Comparison of ENCODE assay signal across 17 cellular contexts in genomic region chr3:37295925-37296324, GRCh38. TPM values are rescaled to one million over a fixed set of nuclear protein-coding genes. Genes with fewer than 3 reads are reported as not detected.
DNase-seq lines count a peak whose midpoint lies in the region; ATAC-seq and TF ChIP-seq lines count a peak whose summit lies in the region.
"Had no signal": no experiment of that assay in that cellular context is flagged by ENCODE, and none has a peak within 500 bp of the region (broad histone marks: within the 10 kb centered on the region; RNA-seq: fewer than 3 reads in every experiment).

No MANE protein-coding gene starts in this region.

- H3K27ac ChIP-seq in vagina (no peak overlapping the region), spleen (no peak overlapping the region)
- H3K27ac ChIP-seq: epithelial cell of prostate, prostate gland, thyroid gland had no signal

- TF ChIP-seq POLR2A in vagina (IDR thresholded peaks at IDR 0.05) = no peak
- no peak for TF ChIP-seq POLR2A in spleen (IDR thresholded peaks at IDR 0.05)

- no peak for ATAC-seq in GM19397 (IDR thresholded peaks at IDR 0.05; ENCODE audit: unreplicated experiment)
- ATAC-seq: naive thymus-derived CD8-positive, alpha-beta T cell had no signal

- peak; percentile 31 for DNase-seq in ELR (ENCODE audit: low read depth)
- peak; percentile 29 to 38 for DNase-seq in Kasumi-1 (lab: John Stamatoyannopoulos, UW)
- peak; percentile 72 for DNase-seq in SKM-1 treated with dmso at 0.1 percent for 144 hours (lab: John Stamatoyannopoulos, UW; ENCODE audit: unreplicated experiment)
- peak; percentile 34 for DNase-seq in fibroblast of villous mesenchyme (ENCODE audit: low read depth)
- DNase-seq in NCI-H2196 treated with DMSO at 0.1 percent for 48 hours (lab: John Stamatoyannopoulos, UW; ENCODE audit: unreplicated experiment) = no peak
- DNase-seq in vagina (ENCODE audit: extremely low spot score in 2 of 2) = no peak
- no peak for DNase-seq in spleen
- DNase-seq: activated CD4-positive, CD25-positive, alpha-beta regulatory T cell; activated effector memory CD4-positive, alpha-beta T cell treated with anti-CD3 and anti-CD28 coated beads, Interleukin-2, amount 50 U/mL, for 16 hours; aorta; naive thymus-derived CD8-positive, alpha-beta T cell; NCI-H1105; NCI-H2107; thyroid gland had no signal

- H3K4me1 ChIP-seq in vagina (no peaks in the 10 kb centered on the region), spleen (peaks cover 0 to 10% (median 0%) of the 10 kb centered on the region in 6 donors)
- H3K4me1 ChIP-seq: prostate gland, thyroid gland had no signal

- H3K9me3 ChIP-seq in vagina (no peaks in the 10 kb centered on the region), spleen (no peaks in the 10 kb centered on the region)
- H3K9me3 ChIP-seq: prostate gland, thyroid gland had no signal

- H3K27me3 ChIP-seq in vagina = no peaks in the 10 kb centered on the region
- no peaks in the 10 kb centered on the region for H3K27me3 ChIP-seq in spleen (replicated peaks in 1 of 7)
- H3K27me3 ChIP-seq: thyroid gland had no signal

- peaks cover 0 to 68% of the 10 kb centered on the region in 2 donors for H3K36me3 ChIP-seq in vagina
- peaks cover 0 to 100% (median 73%) of the 10 kb centered on the region in 6 donors for H3K36me3 ChIP-seq in spleen

- TF ChIP-seq CTCF in fibroblast of villous mesenchyme (IDR thresholded peaks at IDR 0.05; ENCODE audit: insufficient read depth, low read depth, low read length) = no peak
- no peak for TF ChIP-seq CTCF in vagina (IDR thresholded peaks at IDR 0.05)
- TF ChIP-seq CTCF in spleen (IDR thresholded peaks at IDR 0.05 in 8 of 11, conservative IDR thresholded peaks at IDR 0.05 in 3 of 11) = no peak

- intact Hi-C loops in vagina (cut with DNase I) (no loop called here), spleen (cut with DNase I; ENCODE audit: low total_unique reads) (no loop called here)

- H3K4me3 ChIP-seq in fibroblast of villous mesenchyme (ENCODE audit: low read depth, low read length) = no peak overlapping the region
- H3K4me3 ChIP-seq in vagina = no peak overlapping the region
- no peak overlapping the region for H3K4me3 ChIP-seq in spleen
- H3K4me3 ChIP-seq: prostate gland, thyroid gland had no signal

- 58 to 82% (median 63%) methylated on average over 4 of the region's 4 CpGs for WGBS in spleen, 5 donors

RNA-seq across cellular contexts. Expression of gene GOLGA4, which starts 52.9 kb away (rescaled TPM):
- total RNA-seq in fibroblast of villous mesenchyme (72.2 and 88.1 TPM in 2 replicates), vagina (69.0 TPM), spleen (100 to 1,000 TPM in 1 of 7 donors, 10 to 100 TPM in 6; 75.7 to 121 (median 87.4) TPM)
- 10 to 100 TPM; 14.3 to 16.5 (median 16.3) TPM for polyA plus RNA-seq in spleen

Comparison
In these comparisons a context has a peak if more than half of its experiments do, and no peak if none do; other contexts are left out.
1. DNase-seq: peak in ELR (single experiment), Kasumi-1 (2 of 2), SKM-1 treated with dmso at 0.1 percent for 144 hours (single experiment) and fibroblast of villous mesenchyme (single experiment); none in NCI-H2196 treated with DMSO at 0.1 percent for 48 hours (single experiment), vagina (0 of 2) and spleen (single experiment).